ENCODE assay signal across 7 cellular contexts in the genomic region with DNA sequence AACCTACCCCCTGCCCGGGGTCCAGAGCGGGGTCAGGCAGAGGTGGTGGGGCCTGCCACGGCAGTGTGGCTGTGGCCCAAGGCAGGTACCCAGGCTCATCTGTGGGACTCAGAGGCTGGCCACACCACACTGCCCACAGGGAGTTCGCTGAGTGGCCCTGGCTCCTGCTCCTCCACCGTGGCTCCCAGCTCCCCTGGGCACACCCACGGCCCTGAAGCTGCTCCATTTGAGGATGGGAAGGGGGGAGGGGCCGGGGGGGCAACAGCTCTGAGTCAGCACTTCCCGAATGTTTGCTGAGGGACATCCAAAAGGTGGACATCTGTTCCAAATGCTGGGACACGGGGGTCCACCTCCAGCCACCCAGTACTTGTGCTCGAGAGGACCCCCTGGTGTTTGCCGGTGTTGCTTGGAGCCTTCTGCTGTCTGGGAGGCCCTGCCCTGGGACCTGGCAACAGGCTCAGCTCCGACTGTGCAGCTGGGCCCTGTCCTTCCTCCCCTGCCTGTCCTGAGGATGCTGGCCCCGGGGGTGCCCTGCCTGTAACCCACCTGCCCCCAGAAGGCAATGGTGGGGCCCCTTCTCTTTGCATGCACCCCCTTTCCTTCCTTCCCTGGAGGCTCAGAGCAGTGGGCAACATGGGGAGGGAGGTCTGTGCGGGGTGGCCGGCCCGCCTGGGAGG. TPM values are rescaled to one million over a fixed set of nuclear protein-coding genes. Genes with fewer than 3 reads are reported as not detected.
DNase-seq lines count a peak whose midpoint lies in the region; ATAC-seq and TF ChIP-seq lines count a peak whose summit lies in the region.
"Had no signal": no experiment of that assay in that cellular context is flagged by ENCODE, and none has a peak within 500 bp of the region (broad histone marks: within the 10 kb centered on the region; RNA-seq: fewer than 3 reads in every experiment).

No MANE protein-coding gene starts in this region.

- H3K9me2 ChIP-seq in hepatocyte (replicated peaks; ENCODE audit: insufficient read depth), result no peaks in the 10 kb centered on the region

- H3K4me1 ChIP-seq in breast epithelium, result peaks cover 14 to 35% of the 10 kb centered on the region in 2 donors
- peaks cover 24% of the 10 kb centered on the region for H3K4me1 ChIP-seq in hepatocyte (ENCODE audit: insufficient read depth)

- peaks cover 6% of the 10 kb centered on the region for H3K79me2 ChIP-seq in hepatocyte

- no peak for DNase-seq in breast epithelium (ENCODE audit: low spot score in 2 of 2)
- no peak for DNase-seq in MCF 10A (ENCODE audit: unreplicated experiment)
- peak; percentile 13 for DNase-seq in hepatocyte (ENCODE audit: low spot score)
- no peak for DNase-seq in type B pancreatic cell (ENCODE audit: extremely low spot score, unreplicated experiment)
- DNase-seq in midbrain (lab: John Stamatoyannopoulos, UW), result no peak
- DNase-seq: activated effector memory CD4-positive, alpha-beta T cell treated with Interleukin-2 at 50 U/mL for 16 hours had no signal

- CTCF ChIA-PET in MCF 10A (lab: Yijun Ruan, JAX), result interaction anchor here (0.6 to 1.2 kb wide), 3 partner anchors 8 to 193 kb away, joined by 3 to 4 read pairs (median 3); no protein-coding TSS in a partner anchor

- H3K27ac Mint-ChIP-seq in MCF 10A (ENCODE audit: low read depth, unreplicated experiment) (no peak overlapping the region), type B pancreatic cell (no peak overlapping the region)

- POLR2A ChIA-PET in MCF 10A (lab: Yijun Ruan, JAX), result interaction anchor here (2.0 kb wide), 1 partner anchor 118 kb away, joined by 5 read pairs; a partner anchor contains a TSS

- H3K36me3 ChIP-seq in breast epithelium (no peaks in the 10 kb centered on the region), hepatocyte (replicated peaks; ENCODE audit: insufficient read depth, low read depth) (no peaks in the 10 kb centered on the region)

- H4K20me1 ChIP-seq in hepatocyte (ENCODE audit: insufficient read depth, poor library complexity, severe bottlenecking), result peaks cover 3% of the 10 kb centered on the region

- no peak for ATAC-seq in GM18502 (IDR thresholded peaks at IDR 0.05; ENCODE audit: poor library complexity, unreplicated experiment)

- no peaks in the 10 kb centered on the region for H3K9me3 Mint-ChIP-seq in MCF 10A (ENCODE audit: unreplicated experiment)
- no peaks in the 10 kb centered on the region for H3K9me3 Mint-ChIP-seq in type B pancreatic cell

- peaks cover 0 to 2% of the 10 kb centered on the region in 2 donors for H3K27me3 ChIP-seq in breast epithelium
- no peaks in the 10 kb centered on the region for H3K27me3 ChIP-seq in hepatocyte

- H3K4me2 ChIP-seq in hepatocyte, result no peak overlapping the region

- H3K4me1 Mint-ChIP-seq in MCF 10A (ENCODE audit: insufficient read depth, unreplicated experiment), result no peaks in the 10 kb centered on the region
- H3K4me1 Mint-ChIP-seq in type B pancreatic cell (ENCODE audit: unreplicated experiment), result no peaks in the 10 kb centered on the region

- no peak overlapping the region for H2AFZ ChIP-seq in hepatocyte

- no peak for TF ChIP-seq POLR2A in breast epithelium (IDR thresholded peaks at IDR 0.05)

- intact Hi-C loops in breast epithelium (cut with DNase I; ENCODE audit: low total_unique reads), result no loop called here
- intact Hi-C loops in MCF 10A (cut with micrococcal nuclease), result loop anchor here (5.0 kb wide), 1 partner anchor 118 kb away; a partner anchor contains a TSS

- H3K4me3 ChIP-seq in breast epithelium, result peak overlapping the region in 2 of 3 donors; percentile 38 to 56
- no peak overlapping the region for H3K4me3 ChIP-seq in hepatocyte

- H3K4me3 Mint-ChIP-seq in MCF 10A (ENCODE audit: unreplicated experiment) (no peak overlapping the region), type B pancreatic cell (peak overlapping the region; percentile 20)

- TF ChIP-seq CTCF in breast epithelium (IDR thresholded peaks at IDR 0.05), result no peak
- TF ChIP-seq CTCF in MCF 10A (IDR thresholded peaks at IDR 0.05; ENCODE audit: unreplicated experiment), result no peak
- no peak for TF ChIP-seq CTCF in hepatocyte (IDR thresholded peaks at IDR 0.05; ENCODE audit: poor library complexity)
- TF ChIP-seq CTCF in type B pancreatic cell (conservative IDR thresholded peaks at IDR 0.05), result peak; percentile 25

- H3K36me3 Mint-ChIP-seq in MCF 10A (ENCODE audit: insufficient read depth, unreplicated experiment), result peaks cover 7% of the 10 kb centered on the region
- H3K36me3 Mint-ChIP-seq in type B pancreatic cell, result no peaks in the 10 kb centered on the region

- peak overlapping the region; percentile 89 to 93 for H3K27ac ChIP-seq in breast epithelium
- H3K27ac ChIP-seq in hepatocyte, result no peak overlapping the region

- BruUV-seq in MCF 10A (replicated peaks; lab: Mats Ljungman, UMichigan), result no TSS peak

- WGBS in hepatocyte (ENCODE audit: low lambda C conversion rate, missing lambda C conversion rate), result 68% methylated on average over 13 of the region's 16 CpGs

- H3K9me3 ChIP-seq in breast epithelium (no peaks in the 10 kb centered on the region), hepatocyte (ENCODE audit: low read depth) (no peaks in the 10 kb centered on the region)

- no peaks in the 10 kb centered on the region for H3K27me3 Mint-ChIP-seq in MCF 10A (ENCODE audit: insufficient read depth, unreplicated experiment)
- peaks cover 8% of the 10 kb centered on the region for H3K27me3 Mint-ChIP-seq in type B pancreatic cell

RNA-seq across cellular contexts. Expression of a gene that starts 2.5 kb away (rescaled TPM):
- 1 to 10 TPM; 2.1 to 6.9 (median 3.5) TPM for total RNA-seq in breast epithelium
- total RNA-seq in MCF 10A (2022), result 1.4 and 2.2 TPM in 2 replicates
- 5.3 and 8.2 TPM in 2 replicates for total RNA-seq in hepatocyte
- 13.1 and 18.7 TPM in 2 replicates for polyA plus RNA-seq in hepatocyte
- total RNA-seq in type B pancreatic cell (ENCODE audit: low replicate concordance), result 17.9 and 21.7 TPM in 2 replicates

RNA-seq across cellular contexts. Expression of a gene that starts 27.0 kb away (rescaled TPM):
- total RNA-seq in breast epithelium, result 1 to 10 TPM; 2.9 to 5.4 (median 3.7) TPM
- 20.6 and 21.9 TPM in 2 replicates for total RNA-seq in MCF 10A (2022)
- total RNA-seq in hepatocyte, result 13.7 and 14.4 TPM in 2 replicates
- polyA plus RNA-seq in hepatocyte, result 8.0 and 10.1 TPM in 2 replicates
- 2.7 and 4.5 TPM in 2 replicates for total RNA-seq in type B pancreatic cell (ENCODE audit: low replicate concordance)

RNA-seq across cellular contexts. Expression of a gene that starts 49.4 kb away (rescaled TPM):
- 10 to 100 TPM; 32.6 to 39.2 (median 38.7) TPM for total RNA-seq in breast epithelium
- 38.0 and 40.5 TPM in 2 replicates for total RNA-seq in MCF 10A (2022)
- 36.4 and 41.4 TPM in 2 replicates for total RNA-seq in hepatocyte
- polyA plus RNA-seq in hepatocyte, result 61.1 and 63.5 TPM in 2 replicates
- total RNA-seq in type B pancreatic cell (ENCODE audit: low replicate concordance), result 52.4 and 61.9 TPM in 2 replicates

RNA-seq across cellular contexts. Expression of a gene that starts 53.4 kb away (rescaled TPM):
- total RNA-seq in breast epithelium (not detected), MCF 10A (2022) (not detected in 2 replicates), hepatocyte (not detected in 2 replicates), type B pancreatic cell (ENCODE audit: low replicate concordance) (0.31 TPM in 1 of 2 replicates, not detected in the other)
- polyA plus RNA-seq in hepatocyte, result 1.5 and 2.5 TPM in 2 replicates
